ENCODE assay signal across 18 cellular contexts in the genomic region with DNA sequence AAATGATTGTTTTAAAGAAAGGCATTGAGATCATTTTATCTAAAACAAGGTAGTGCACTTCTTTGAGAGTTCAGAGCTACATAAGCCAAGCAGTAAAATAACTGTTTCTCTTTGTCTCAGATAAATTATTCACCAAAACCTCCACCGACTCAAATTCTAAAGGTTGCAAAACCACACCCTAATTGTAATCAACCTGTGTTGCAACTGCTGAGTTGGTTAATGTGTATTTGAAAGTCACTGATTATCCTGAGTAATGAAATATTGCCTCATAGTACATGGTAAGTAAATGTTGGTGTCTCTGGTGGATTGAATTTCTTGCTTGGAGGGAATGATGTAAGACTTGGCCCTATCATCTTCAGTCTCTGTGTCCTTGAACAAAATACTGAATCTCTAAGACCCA. TPM values are rescaled to one million over a fixed set of nuclear protein-coding genes. Genes with fewer than 3 reads are reported as not detected.
DNase-seq lines count a peak whose midpoint lies in the region; ATAC-seq and TF ChIP-seq lines count a peak whose summit lies in the region.
"Had no signal": no experiment of that assay in that cellular context is flagged by ENCODE, and none has a peak within 500 bp of the region (broad histone marks: within the 10 kb centered on the region; RNA-seq: fewer than 3 reads in every experiment).

No MANE protein-coding gene starts in this region.

- ATAC-seq in GM18861 (IDR thresholded peaks at IDR 0.05; ENCODE audit: unreplicated experiment) (peak; percentile 90), HG02943 (IDR thresholded peaks at IDR 0.05; ENCODE audit: low read depth, unreplicated experiment) (peak; percentile 65), left lung (peak; percentile 57), HG03039 (IDR thresholded peaks at IDR 0.05; ENCODE audit: unreplicated experiment) (no peak)
- ATAC-seq: Right ventricle myocardium inferior; stimulated activated naive B cell treated with anti-CD40 and anti-IgM and Interleukin-4, amounts not matched to agents 10 μg/mL and 1 μg/mL and 100 μg/mL, for 72 hours had no signal

- H3K27ac ChIP-seq in left lung = no peak overlapping the region
- H3K27ac ChIP-seq: brain microvascular endothelial cell, skin epidermis had no signal

- no peaks in the 10 kb centered on the region for H3K27me3 ChIP-seq in left lung
- H3K27me3 ChIP-seq: brain microvascular endothelial cell had no signal

- TF ChIP-seq CTCF in left lung (IDR thresholded peaks at IDR 0.05) = no peak

- no peaks in the 10 kb centered on the region for H3K4me1 ChIP-seq in left lung

- H3K36me3 ChIP-seq in left lung = no peaks in the 10 kb centered on the region
- H3K36me3 ChIP-seq: brain microvascular endothelial cell had no signal

- DNase-seq in amniotic epithelial cell (ENCODE audit: low read depth) = peak; percentile 27
- DNase-seq in left lung = no peak
- no peak for DNase-seq in NCI-H1436 treated with DMSO at 0.1 percent for 48 hours (lab: John Stamatoyannopoulos, UW)
- DNase-seq in midbrain (lab: John Stamatoyannopoulos, UW) = no peak
- DNase-seq in posterior cingulate gyrus = no peak
- DNase-seq: activated naive CD4-positive, alpha-beta T cell treated with anti-CD3 and anti-CD28 coated beads, Interleukin-2, amount 10 ng/mL, durations not matched to agents 7 days and 5 days; AML-193; brain microvascular endothelial cell; NCI-H2081; NCI-H82; occipital lobe; stimulated activated naive B cell treated with anti-CD40 and anti-IgM and Interleukin-4, amounts not matched to agents 10 μg/mL and 1 μg/mL and 100 μg/mL, for 72 hours had no signal

- intact Hi-C loops in left lung (cut with DNase I) (no loop called here), posterior cingulate gyrus (cut with DNase I) (no loop called here)

- no peak overlapping the region for H3K4me3 ChIP-seq in left lung
- H3K4me3 ChIP-seq: skin epidermis had no signal

- peaks cover 0 to 26% of the 10 kb centered on the region in 2 donors for H3K9me3 ChIP-seq in left lung

RNA-seq across cellular contexts. Expression of gene CYP2C9, which starts 35.9 kb away (rescaled TPM):
- total RNA-seq in left lung = under 1 TPM in 1 of 2 donors, not detected in 1; 0.82 TPM
- total RNA-seq: H4, occipital lobe, Right ventricle myocardium inferior had no signal
